ENCODE assay signal across 1 cellular context in the genomic region with DNA sequence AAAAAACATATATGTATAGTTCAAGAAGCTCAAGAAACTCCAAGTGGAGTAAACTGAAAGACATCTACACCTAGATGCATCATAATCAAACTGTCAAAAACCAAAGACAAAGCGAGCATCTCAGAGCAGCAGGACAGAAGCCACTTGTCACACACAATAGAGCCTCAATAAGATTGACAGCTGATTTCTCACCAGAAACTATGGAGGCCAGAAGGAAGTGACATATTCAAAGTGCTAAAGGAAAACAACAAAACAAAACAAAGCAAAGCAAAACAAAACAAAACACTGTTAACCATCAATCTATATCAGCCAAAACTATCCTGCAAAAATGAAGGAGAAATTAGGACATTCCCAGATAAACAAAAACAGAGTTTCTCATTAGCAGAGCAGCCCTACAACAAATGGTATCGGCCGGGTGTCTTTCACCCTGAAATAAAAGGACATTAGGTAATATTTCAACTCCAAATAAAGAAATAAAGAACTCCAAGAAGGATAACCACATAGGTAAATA.
TF ChIP-seq lines count a peak whose summit lies in the region.

No MANE protein-coding gene starts in this region.

TF ChIP-seq in GM23338, 12 proteins besides CTCF, POLR2A, EP300 and RAD21 (continued from another document):
- TF ChIP-seq ZNF462 (CRISPR knock-in tag; IDR thresholded peaks at IDR 0.05) (no peak), STAT1 (IDR thresholded peaks at IDR 0.05; ENCODE audit: unreplicated experiment) (no peak)
